Comparison of ENCODE assay signal across 1 cellular context in the genomic region with DNA sequence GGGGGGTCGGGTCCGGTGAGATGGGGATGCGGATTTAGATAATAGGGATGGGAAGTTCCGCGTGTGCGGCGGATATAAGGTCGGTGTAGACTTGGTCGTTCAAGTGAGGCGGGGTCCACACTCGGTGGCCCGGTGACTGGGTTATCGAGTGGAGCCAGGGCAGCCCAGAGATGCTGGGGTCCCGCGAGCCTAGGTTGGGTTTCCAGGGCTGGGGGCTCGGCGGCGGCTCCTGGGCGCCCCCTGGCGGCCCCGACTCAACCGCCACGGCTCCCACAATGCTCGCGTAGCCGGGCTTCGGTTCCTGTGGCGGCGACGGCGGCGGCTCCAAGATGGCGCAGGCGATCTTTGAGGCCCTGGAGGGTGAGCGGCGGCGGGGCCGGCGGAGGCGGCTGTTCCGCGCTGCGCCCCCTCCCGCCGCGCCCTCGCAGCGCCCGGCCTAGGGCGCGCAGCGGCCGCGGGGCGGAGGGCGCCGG.
TF ChIP-seq lines count a peak whose summit lies in the region.

A gene (plus strand): TSS at position 304 of the 473 bp plus-strand sequence. CDS start 26 bp downstream, at position 330.

TF ChIP-seq in HepG2, 621 proteins besides CTCF, POLR2A, EP300 and RAD21 (continued from another document and continues in another):
- TF ChIP-seq, protein P1, sequence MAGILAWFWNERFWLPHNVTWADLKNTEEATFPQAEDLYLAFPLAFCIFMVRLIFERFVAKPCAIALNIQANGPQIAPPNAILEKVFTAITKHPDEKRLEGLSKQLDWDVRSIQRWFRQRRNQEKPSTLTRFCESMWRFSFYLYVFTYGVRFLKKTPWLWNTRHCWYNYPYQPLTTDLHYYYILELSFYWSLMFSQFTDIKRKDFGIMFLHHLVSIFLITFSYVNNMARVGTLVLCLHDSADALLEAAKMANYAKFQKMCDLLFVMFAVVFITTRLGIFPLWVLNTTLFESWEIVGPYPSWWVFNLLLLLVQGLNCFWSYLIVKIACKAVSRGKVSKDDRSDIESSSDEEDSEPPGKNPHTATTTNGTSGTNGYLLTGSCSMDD (CRISPR knock-in tag; IDR thresholded peaks at IDR 0.05) = 0 out of 2 replicates have a peak, but pooled peaks have one; percentile 48
- no peak for TF ChIP-seq ZNF549 (CRISPR knock-in tag; IDR thresholded peaks at IDR 0.05)
- no peak for TF ChIP-seq LCORL (IDR thresholded peaks at IDR 0.05)
- TF ChIP-seq LCORL (CRISPR knock-in tag; IDR thresholded peaks at IDR 0.05) = peak; percentile 63; the same call in 1 of the 2 replicates
- TF ChIP-seq, protein P2, sequence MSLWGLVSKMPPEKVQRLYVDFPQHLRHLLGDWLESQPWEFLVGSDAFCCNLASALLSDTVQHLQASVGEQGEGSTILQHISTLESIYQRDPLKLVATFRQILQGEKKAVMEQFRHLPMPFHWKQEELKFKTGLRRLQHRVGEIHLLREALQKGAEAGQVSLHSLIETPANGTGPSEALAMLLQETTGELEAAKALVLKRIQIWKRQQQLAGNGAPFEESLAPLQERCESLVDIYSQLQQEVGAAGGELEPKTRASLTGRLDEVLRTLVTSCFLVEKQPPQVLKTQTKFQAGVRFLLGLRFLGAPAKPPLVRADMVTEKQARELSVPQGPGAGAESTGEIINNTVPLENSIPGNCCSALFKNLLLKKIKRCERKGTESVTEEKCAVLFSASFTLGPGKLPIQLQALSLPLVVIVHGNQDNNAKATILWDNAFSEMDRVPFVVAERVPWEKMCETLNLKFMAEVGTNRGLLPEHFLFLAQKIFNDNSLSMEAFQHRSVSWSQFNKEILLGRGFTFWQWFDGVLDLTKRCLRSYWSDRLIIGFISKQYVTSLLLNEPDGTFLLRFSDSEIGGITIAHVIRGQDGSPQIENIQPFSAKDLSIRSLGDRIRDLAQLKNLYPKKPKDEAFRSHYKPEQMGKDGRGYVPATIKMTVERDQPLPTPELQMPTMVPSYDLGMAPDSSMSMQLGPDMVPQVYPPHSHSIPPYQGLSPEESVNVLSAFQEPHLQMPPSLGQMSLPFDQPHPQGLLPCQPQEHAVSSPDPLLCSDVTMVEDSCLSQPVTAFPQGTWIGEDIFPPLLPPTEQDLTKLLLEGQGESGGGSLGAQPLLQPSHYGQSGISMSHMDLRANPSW (CRISPR knock-in tag; IDR thresholded peaks at IDR 0.05; ENCODE audit: borderline replicate concordance) = no peak
- TF ChIP-seq ETV5 (CRISPR knock-in tag; IDR thresholded peaks at IDR 0.05; ENCODE audit: borderline replicate concordance) = peak; percentile 31; the same call in 1 of the 2 replicates
- no peak for TF ChIP-seq KLF9 (CRISPR knock-in tag; IDR thresholded peaks at IDR 0.05; ENCODE audit: low read depth)
- TF ChIP-seq ZNF570 (CRISPR knock-in tag; IDR thresholded peaks at IDR 0.05; ENCODE audit: borderline replicate concordance) = no peak
- TF ChIP-seq, protein P3, sequence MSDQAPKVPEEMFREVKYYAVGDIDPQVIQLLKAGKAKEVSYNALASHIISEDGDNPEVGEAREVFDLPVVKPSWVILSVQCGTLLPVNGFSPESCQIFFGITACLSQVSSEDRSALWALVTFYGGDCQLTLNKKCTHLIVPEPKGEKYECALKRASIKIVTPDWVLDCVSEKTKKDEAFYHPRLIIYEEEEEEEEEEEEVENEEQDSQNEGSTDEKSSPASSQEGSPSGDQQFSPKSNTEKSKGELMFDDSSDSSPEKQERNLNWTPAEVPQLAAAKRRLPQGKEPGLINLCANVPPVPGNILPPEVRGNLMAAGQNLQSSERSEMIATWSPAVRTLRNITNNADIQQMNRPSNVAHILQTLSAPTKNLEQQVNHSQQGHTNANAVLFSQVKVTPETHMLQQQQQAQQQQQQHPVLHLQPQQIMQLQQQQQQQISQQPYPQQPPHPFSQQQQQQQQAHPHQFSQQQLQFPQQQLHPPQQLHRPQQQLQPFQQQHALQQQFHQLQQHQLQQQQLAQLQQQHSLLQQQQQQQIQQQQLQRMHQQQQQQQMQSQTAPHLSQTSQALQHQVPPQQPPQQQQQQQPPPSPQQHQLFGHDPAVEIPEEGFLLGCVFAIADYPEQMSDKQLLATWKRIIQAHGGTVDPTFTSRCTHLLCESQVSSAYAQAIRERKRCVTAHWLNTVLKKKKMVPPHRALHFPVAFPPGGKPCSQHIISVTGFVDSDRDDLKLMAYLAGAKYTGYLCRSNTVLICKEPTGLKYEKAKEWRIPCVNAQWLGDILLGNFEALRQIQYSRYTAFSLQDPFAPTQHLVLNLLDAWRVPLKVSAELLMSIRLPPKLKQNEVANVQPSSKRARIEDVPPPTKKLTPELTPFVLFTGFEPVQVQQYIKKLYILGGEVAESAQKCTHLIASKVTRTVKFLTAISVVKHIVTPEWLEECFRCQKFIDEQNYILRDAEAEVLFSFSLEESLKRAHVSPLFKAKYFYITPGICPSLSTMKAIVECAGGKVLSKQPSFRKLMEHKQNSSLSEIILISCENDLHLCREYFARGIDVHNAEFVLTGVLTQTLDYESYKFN (CRISPR knock-in tag; conservative IDR thresholded peaks at IDR 0.05) = no peak
- no peak; the same call in 1 of the 2 replicates for TF ChIP-seq ZNF766 (CRISPR knock-in tag; IDR thresholded peaks at IDR 0.05; ENCODE audit: borderline replicate concordance)
- TF ChIP-seq, protein P4, sequence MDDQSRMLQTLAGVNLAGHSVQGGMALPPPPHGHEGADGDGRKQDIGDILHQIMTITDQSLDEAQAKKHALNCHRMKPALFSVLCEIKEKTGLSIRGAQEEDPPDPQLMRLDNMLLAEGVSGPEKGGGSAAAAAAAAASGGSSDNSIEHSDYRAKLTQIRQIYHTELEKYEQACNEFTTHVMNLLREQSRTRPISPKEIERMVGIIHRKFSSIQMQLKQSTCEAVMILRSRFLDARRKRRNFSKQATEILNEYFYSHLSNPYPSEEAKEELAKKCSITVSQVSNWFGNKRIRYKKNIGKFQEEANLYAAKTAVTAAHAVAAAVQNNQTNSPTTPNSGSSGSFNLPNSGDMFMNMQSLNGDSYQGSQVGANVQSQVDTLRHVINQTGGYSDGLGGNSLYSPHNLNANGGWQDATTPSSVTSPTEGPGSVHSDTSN (CRISPR knock-in tag; IDR thresholded peaks at IDR 0.05; ENCODE audit: borderline replicate concordance) = no peak
- TF ChIP-seq JARID2 (CRISPR knock-in tag; IDR thresholded peaks at IDR 0.05; ENCODE audit: insufficient replicate concordance) = peak; percentile 32
- 0 out of 2 replicates have a peak, but pooled peaks have one; percentile 2 for TF ChIP-seq FOXC1 (CRISPR knock-in tag; IDR thresholded peaks at IDR 0.05; ENCODE audit: borderline replicate concordance)
- TF ChIP-seq ZNF737 (CRISPR knock-in tag; IDR thresholded peaks at IDR 0.05; ENCODE audit: borderline replicate concordance) = no peak
- TF ChIP-seq TCF7L2 (IDR thresholded peaks at IDR 0.05; ENCODE audit: low read depth, low read length) = no peak
- TF ChIP-seq SIX1 (CRISPR knock-in tag; IDR thresholded peaks at IDR 0.05; ENCODE audit: borderline replicate concordance) = no peak
- no peak for TF ChIP-seq RARG (CRISPR knock-in tag; IDR thresholded peaks at IDR 0.05; ENCODE audit: low read depth)
- TF ChIP-seq GABPB1 (CRISPR knock-in tag; IDR thresholded peaks at IDR 0.05) = peak; percentile 82
- peak; percentile 61 for TF ChIP-seq ZNF792 (CRISPR knock-in tag; IDR thresholded peaks at IDR 0.05)
- no peak for TF ChIP-seq FOXA1 (IDR thresholded peaks at IDR 0.05)
- TF ChIP-seq FOXA1 (CRISPR knock-in tag; IDR thresholded peaks at IDR 0.05) = no peak; the same call in 1 of the 2 replicates
- TF ChIP-seq, protein P5, sequence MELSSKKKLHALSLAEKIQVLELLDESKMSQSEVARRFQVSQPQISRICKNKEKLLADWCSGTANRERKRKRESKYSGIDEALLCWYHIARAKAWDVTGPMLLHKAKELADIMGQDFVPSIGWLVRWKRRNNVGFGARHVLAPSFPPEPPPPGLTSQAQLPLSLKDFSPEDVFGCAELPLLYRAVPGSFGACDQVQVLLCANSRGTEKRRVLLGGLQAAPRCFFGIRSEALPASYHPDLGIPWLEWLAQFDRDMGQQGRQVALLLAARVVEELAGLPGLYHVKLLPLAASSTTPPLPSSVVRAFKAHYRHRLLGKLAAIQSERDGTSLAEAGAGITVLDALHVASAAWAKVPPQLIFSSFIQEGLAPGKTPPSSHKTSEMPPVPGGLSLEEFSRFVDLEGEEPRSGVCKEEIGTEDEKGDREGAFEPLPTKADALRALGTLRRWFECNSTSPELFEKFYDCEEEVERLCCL (CRISPR knock-in tag; IDR thresholded peaks at IDR 0.05; ENCODE audit: borderline replicate concordance) = peak; percentile 60; the same call in 1 of the 2 replicates
- no peak for TF ChIP-seq SP2 (CRISPR knock-in tag; IDR thresholded peaks at IDR 0.05)
- TF ChIP-seq, protein P6, sequence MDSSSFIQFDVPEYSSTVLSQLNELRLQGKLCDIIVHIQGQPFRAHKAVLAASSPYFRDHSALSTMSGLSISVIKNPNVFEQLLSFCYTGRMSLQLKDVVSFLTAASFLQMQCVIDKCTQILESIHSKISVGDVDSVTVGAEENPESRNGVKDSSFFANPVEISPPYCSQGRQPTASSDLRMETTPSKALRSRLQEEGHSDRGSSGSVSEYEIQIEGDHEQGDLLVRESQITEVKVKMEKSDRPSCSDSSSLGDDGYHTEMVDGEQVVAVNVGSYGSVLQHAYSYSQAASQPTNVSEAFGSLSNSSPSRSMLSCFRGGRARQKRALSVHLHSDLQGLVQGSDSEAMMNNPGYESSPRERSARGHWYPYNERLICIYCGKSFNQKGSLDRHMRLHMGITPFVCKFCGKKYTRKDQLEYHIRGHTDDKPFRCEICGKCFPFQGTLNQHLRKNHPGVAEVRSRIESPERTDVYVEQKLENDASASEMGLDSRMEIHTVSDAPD (CRISPR knock-in tag; IDR thresholded peaks at IDR 0.05) = no peak
- TF ChIP-seq HMG20B (CRISPR knock-in tag; conservative IDR thresholded peaks at IDR 0.05) = no peak
- no peak for TF ChIP-seq PHF5A (CRISPR knock-in tag; IDR thresholded peaks at IDR 0.05; ENCODE audit: low read depth, unreplicated experiment)
- TF ChIP-seq ATF7-NPFF (CRISPR knock-in tag; IDR thresholded peaks at IDR 0.05; ENCODE audit: low read depth) = no peak
- no peak; the same call in 1 of the 2 replicates for TF ChIP-seq ZNF160 (CRISPR knock-in tag; IDR thresholded peaks at IDR 0.05)
- no peak for TF ChIP-seq ZNF772 (CRISPR knock-in tag; IDR thresholded peaks at IDR 0.05)
- TF ChIP-seq, protein P7, sequence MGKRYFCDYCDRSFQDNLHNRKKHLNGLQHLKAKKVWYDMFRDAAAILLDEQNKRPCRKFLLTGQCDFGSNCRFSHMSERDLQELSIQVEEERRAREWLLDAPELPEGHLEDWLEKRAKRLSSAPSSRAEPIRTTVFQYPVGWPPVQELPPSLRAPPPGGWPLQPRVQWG (CRISPR knock-in tag; IDR thresholded peaks at IDR 0.05; ENCODE audit: borderline replicate concordance, low read depth) = no peak
- TF ChIP-seq, protein P8, sequence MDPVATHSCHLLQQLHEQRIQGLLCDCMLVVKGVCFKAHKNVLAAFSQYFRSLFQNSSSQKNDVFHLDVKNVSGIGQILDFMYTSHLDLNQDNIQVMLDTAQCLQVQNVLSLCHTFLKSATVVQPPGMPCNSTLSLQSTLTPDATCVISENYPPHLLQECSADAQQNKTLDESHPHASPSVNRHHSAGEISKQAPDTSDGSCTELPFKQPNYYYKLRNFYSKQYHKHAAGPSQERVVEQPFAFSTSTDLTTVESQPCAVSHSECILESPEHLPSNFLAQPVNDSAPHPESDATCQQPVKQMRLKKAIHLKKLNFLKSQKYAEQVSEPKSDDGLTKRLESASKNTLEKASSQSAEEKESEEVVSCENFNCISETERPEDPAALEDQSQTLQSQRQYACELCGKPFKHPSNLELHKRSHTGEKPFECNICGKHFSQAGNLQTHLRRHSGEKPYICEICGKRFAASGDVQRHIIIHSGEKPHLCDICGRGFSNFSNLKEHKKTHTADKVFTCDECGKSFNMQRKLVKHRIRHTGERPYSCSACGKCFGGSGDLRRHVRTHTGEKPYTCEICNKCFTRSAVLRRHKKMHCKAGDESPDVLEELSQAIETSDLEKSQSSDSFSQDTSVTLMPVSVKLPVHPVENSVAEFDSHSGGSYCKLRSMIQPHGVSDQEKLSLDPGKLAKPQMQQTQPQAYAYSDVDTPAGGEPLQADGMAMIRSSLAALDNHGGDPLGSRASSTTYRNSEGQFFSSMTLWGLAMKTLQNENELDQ (CRISPR knock-in tag; IDR thresholded peaks at IDR 0.05; ENCODE audit: borderline replicate concordance) = no peak
- 0 out of 2 replicates have a peak, but pooled peaks have one; percentile 12 for TF ChIP-seq HCFC1 (IDR thresholded peaks at IDR 0.05; ENCODE audit: low read depth, low read length)
- peak; percentile 86 for TF ChIP-seq RBM39 (IDR thresholded peaks at IDR 0.05; ENCODE audit: low read depth, low read length, poor library complexity, severe bottlenecking)
- peak; percentile 71; the same call in 1 of the 2 replicates for TF ChIP-seq ZNF253 (CRISPR knock-in tag; IDR thresholded peaks at IDR 0.05; ENCODE audit: borderline replicate concordance)
- no peak for TF ChIP-seq TMF1 (CRISPR knock-in tag; IDR thresholded peaks at IDR 0.05; ENCODE audit: low read depth)
- no peak for TF ChIP-seq SP1 (IDR thresholded peaks at IDR 0.05)
- TF ChIP-seq SP1 (CRISPR knock-in tag; IDR thresholded peaks at IDR 0.05) = no peak
- TF ChIP-seq BRD4 (CRISPR knock-in tag; IDR thresholded peaks at IDR 0.05) = no peak
- TF ChIP-seq ZSCAN22 (CRISPR knock-in tag; IDR thresholded peaks at IDR 0.05) = peak; percentile 68; the same call in 1 of the 2 replicates
- 0 out of 2 replicates have a peak, but pooled peaks have one; percentile 8 for TF ChIP-seq TGIF2 (CRISPR knock-in tag; IDR thresholded peaks at IDR 0.05)
- TF ChIP-seq GATAD1 (CRISPR knock-in tag; IDR thresholded peaks at IDR 0.05) = peak; percentile 82
- TF ChIP-seq CBFB (CRISPR knock-in tag; IDR thresholded peaks at IDR 0.05) = 0 out of 2 replicates have a peak, but pooled peaks have one; percentile 75
- TF ChIP-seq ZNF567 (CRISPR knock-in tag; IDR thresholded peaks at IDR 0.05; ENCODE audit: borderline replicate concordance) = no peak; the same call in 1 of the 2 replicates
- TF ChIP-seq, protein P9, sequence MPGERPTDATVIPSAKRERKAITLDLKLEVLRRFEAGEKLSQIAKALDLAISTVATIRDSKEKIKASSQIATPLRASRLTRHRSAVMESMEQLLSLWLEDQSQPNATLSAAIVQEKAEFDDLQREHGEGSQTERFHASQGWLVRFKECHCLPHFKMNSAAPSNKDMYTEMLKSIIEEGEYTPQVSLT (CRISPR knock-in tag; IDR thresholded peaks at IDR 0.05; ENCODE audit: borderline replicate concordance, low read depth) = peak; percentile 47; the same call in 1 of the 2 replicates
- TF ChIP-seq ZNF510 (CRISPR knock-in tag; IDR thresholded peaks at IDR 0.05; ENCODE audit: low read depth) = no peak
- no peak for TF ChIP-seq ZNF431 (CRISPR knock-in tag; IDR thresholded peaks at IDR 0.05; ENCODE audit: borderline replicate concordance, low read depth)
- peak; percentile 34 for TF ChIP-seq FOSL2 (CRISPR knock-in tag; IDR thresholded peaks at IDR 0.05)
- peak; percentile 64 for TF ChIP-seq ZFP36L1 (CRISPR knock-in tag; IDR thresholded peaks at IDR 0.05)
- peak; percentile 93 for TF ChIP-seq MBNL3 (CRISPR knock-in tag; conservative IDR thresholded peaks at IDR 0.05)
- TF ChIP-seq, protein P10, sequence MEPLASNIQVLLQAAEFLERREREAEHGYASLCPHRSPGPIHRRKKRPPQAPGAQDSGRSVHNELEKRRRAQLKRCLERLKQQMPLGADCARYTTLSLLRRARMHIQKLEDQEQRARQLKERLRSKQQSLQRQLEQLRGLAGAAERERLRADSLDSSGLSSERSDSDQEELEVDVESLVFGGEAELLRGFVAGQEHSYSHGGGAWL (CRISPR knock-in tag; IDR thresholded peaks at IDR 0.05) = peak; percentile 33; the same call in 1 of the 2 replicates
